Comparison of ENCODE assay signal across 8 cellular contexts in the genomic region with DNA sequence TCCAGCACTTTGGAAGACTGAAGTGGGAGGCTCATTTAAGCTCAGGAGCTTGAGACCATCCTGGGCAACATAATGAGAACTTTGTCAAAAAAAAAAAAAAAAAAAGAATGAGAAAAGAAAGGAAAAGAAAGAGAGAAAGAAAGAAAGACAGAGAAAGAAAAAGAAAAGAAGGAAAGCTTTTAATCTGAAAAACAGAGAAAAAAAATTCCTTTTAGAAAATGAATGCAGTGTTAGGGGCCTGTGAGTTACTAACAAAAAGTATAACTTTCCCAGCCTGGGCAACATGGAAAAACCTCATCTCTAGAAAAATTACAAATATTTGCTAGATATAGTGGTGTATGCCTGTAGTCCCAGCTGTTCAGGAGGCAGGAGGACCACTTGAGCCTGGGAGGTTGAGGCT.
"Had no signal": no experiment of that assay in that cellular context is flagged by ENCODE, and none has a peak within 500 bp of the region (broad histone marks: within the 10 kb centered on the region; RNA-seq: fewer than 3 reads in every experiment).

No MANE protein-coding gene starts in this region.

- ATAC-seq: GM12878 had no signal

- DNase-seq: GDM1, GF-D8 had no signal

- H3K4me3 ChIP-seq: GM12878 had no signal

- FAIRE-seq: G401.6, GM12878, GM12891, GM12892, GM18507, GM19239 had no signal
